ENCODE assay signal across 26 cellular contexts in the genomic region with DNA sequence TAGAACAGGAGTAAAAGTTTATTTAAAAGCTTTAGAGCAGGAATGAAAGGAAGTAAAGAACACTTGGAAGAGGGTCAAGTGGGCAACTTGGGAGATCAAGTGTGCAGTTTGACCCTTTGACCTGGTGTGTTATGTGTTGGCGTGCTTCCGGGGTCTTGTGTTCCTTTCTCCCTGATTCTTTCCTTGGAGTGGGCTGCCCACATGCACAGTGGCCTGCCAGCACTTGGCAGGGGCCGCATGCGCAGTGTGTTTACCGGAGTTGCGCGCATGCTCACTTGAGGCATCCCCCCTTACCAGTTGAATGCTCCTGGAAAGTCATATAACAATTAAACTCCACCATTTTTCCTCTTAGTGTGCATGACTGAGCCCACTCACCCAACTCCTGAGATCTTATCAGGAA.
DNase-seq lines count a peak whose midpoint lies in the region; ATAC-seq, FAIRE-seq and TF ChIP-seq lines count a peak whose summit lies in the region.
"Had no signal": no experiment of that assay in that cellular context is flagged by ENCODE, and none has a peak within 500 bp of the region (broad histone marks: within the 10 kb centered on the region; RNA-seq: fewer than 3 reads in every experiment).

No MANE protein-coding gene starts in this region.

- H3K36me3 ChIP-seq in H1 (ENCODE audit: control insufficient read depth in 2 of 4, insufficient read depth in 4 of 4, low read length in 3 of 4): no peaks in the 10 kb centered on the region
- 0 out of 2 replicates have a peak, but pooled peaks cover 4% of the 10 kb centered on the region for H3K36me3 ChIP-seq in iPS-20b (ENCODE audit: insufficient read depth, low read depth, low read length)
- H3K36me3 ChIP-seq in upper lobe of left lung: no peaks in the 10 kb centered on the region
- H3K36me3 ChIP-seq: BE2C; BLaER1 treated with 17β-estradiol and CSF1 and Interleukin-3, amounts not matched to agents 10 nM and 100 nM had no signal

- peak overlapping the region; percentile 40; the same call in 1 of the 2 replicates for H2BK15ac ChIP-seq in H1 (ENCODE audit: low read length)

- no peak for TF ChIP-seq RAD21 in H1 (IDR thresholded peaks at IDR 0.05 in 1 of 2, conservative IDR thresholded peaks at IDR 0.05 in 1 of 2; ENCODE audit: low read depth in 2 of 2, low read length in 2 of 2)

- no peak for TF ChIP-seq CTCF in H1 (IDR thresholded peaks at IDR 0.05; ENCODE audit: control extremely low read depth in 1 of 3, insufficient read depth in 1 of 3, low read depth in 1 of 3, low read length in 3 of 3)
- no peak for TF ChIP-seq CTCF in nephron progenitor cell (IDR thresholded peaks at IDR 0.05)
- TF ChIP-seq CTCF in upper lobe of left lung (IDR thresholded peaks at IDR 0.05): no peak

- no peak for TF ChIP-seq EP300 in H1 (IDR thresholded peaks at IDR 0.05; ENCODE audit: borderline replicate concordance in 1 of 2, low read depth in 2 of 2, low read length in 2 of 2)
- TF ChIP-seq EP300 in upper lobe of left lung (IDR thresholded peaks at IDR 0.05): no peak

- H3K18ac ChIP-seq in H1 (ENCODE audit: extremely low read depth, low read length): peak overlapping the region; percentile 26

- no peak overlapping the region for H2BK120ac ChIP-seq in H1 (replicated peaks; ENCODE audit: low read depth, low read length)

- H3K79me2 ChIP-seq in H1 (ENCODE audit: control insufficient read depth in 1 of 2, insufficient read depth in 2 of 2, low read length in 2 of 2): no peaks in the 10 kb centered on the region

- peaks cover 12% of the 10 kb centered on the region for H3K4me1 Mint-ChIP-seq in nephron progenitor cell
- H3K4me1 Mint-ChIP-seq: CD14-positive monocyte; CD8-positive, alpha-beta memory T cell had no signal

- no peak overlapping the region for H3K56ac ChIP-seq in H1 (replicated peaks; ENCODE audit: insufficient read length, low read depth, low read length)

- no peaks in the 10 kb centered on the region for H4K20me1 ChIP-seq in H1 (replicated peaks in 1 of 2; ENCODE audit: control insufficient read depth in 1 of 2, insufficient read depth in 2 of 2, low read length in 2 of 2)
- H4K20me1 ChIP-seq: BLaER1 treated with 17β-estradiol and CSF1 and Interleukin-3, amounts not matched to agents 10 nM and 100 nM had no signal

- H3K23ac ChIP-seq in H1 (ENCODE audit: insufficient read length): no peak overlapping the region

- H3K9me3 ChIP-seq in H1 (ENCODE audit: insufficient read depth in 2 of 2, low read depth in 1 of 2, low read length in 1 of 2) (peaks cover 0 to 3% of the 10 kb centered on the region in 2 experiments; a peak in 1 of 4 replicates), iPS-20b (ENCODE audit: insufficient read depth, low read depth, low read length) (no peaks in the 10 kb centered on the region), upper lobe of left lung (no peaks in the 10 kb centered on the region)
- H3K9me3 ChIP-seq: A549; BE2C; BLaER1 treated with 17β-estradiol and CSF1 and Interleukin-3, amounts not matched to agents 10 nM and 100 nM had no signal

- H3K27ac ChIP-seq in H1 (ENCODE audit: low read depth, low read length): no peak overlapping the region
- H3K27ac ChIP-seq in iPS-20b (ENCODE audit: low read length): peak overlapping the region; percentile 93
- H3K27ac ChIP-seq in upper lobe of left lung: no peak overlapping the region
- H3K27ac ChIP-seq: A549; BLaER1 treated with 17β-estradiol and CSF1 and Interleukin-3, amounts not matched to agents 10 nM and 100 nM; GM23248 had no signal

- WGBS in H1 (ENCODE audit: extremely low coverage in 1 of 2, insufficient coverage in 1 of 2, insufficient read length in 1 of 2, insufficient replicate concordance in 2 of 2, low coverage in 1 of 2, low lambda C conversion rate in 2 of 2, missing lambda C conversion rate in 1 of 2), 2 experiments: 92% methylated on average over 7 of the region's 7 CpGs; no CpG with 5 or more reads in 1 of the 2 experiments
- WGBS in upper lobe of left lung, 2 donors: 56 to 81% methylated on average over 7 of the region's 7 CpGs

- H3K27me3 Mint-ChIP-seq in nephron progenitor cell (ENCODE audit: low read depth, poor library complexity): no peaks in the 10 kb centered on the region
- H3K27me3 Mint-ChIP-seq: CD4-positive, alpha-beta T cell had no signal

- DNase-seq in H1 (ENCODE audit: low read depth in 1 of 2, low spot score in 2 of 2) (no peak), nephron progenitor cell (no peak), upper lobe of left lung (peak; percentile 21 to 47), mesenteric fat pad (ENCODE audit: low spot score) (no peak)
- no peak for DNase-seq in effector CD8-positive, alpha-beta T cell (lab: John Stamatoyannopoulos, UW)
- no peak for DNase-seq in activated CD4-positive, CD25-positive, alpha-beta regulatory T cell (lab: John Stamatoyannopoulos, UW)
- DNase-seq: 8988T; ACHN; AML-193; BE2C; CD4-positive, alpha-beta T cell; CD8-positive, alpha-beta memory T cell; DMS 273 treated with DMSO at 0.1 percent for 48 hours; DMS79; EL; GDM1; GM23248; H9 had no signal

- peak overlapping the region; percentile 83; the same call in 1 of the 2 replicates for H2BK20ac ChIP-seq in H1 (ENCODE audit: low read length)

- H3K23me2 ChIP-seq in H1 (ENCODE audit: low read depth, low read length): no peaks in the 10 kb centered on the region; the same call in 1 of the 2 replicates

- FAIRE-seq in H1 (lab: Jason Lieb, UNC): no peak
- FAIRE-seq: A549, D721Med, GM12878, GM19239 had no signal

- CTCF ChIA-PET in H1 (lab: Charles Lee; ENCODE audit: partially characterized antibody): interaction anchor here (0.6 to 2.2 kb wide), 8 partner anchors 10 to 598 kb away, joined by 3 to 15 read pairs (median 5); no protein-coding TSS in a partner anchor

- no peak overlapping the region for H3K14ac ChIP-seq in H1 (ENCODE audit: insufficient read length)

- H3K27me3 ChIP-seq in H1 (replicated peaks in 1 of 4; ENCODE audit: control insufficient read depth in 3 of 4, extremely low read depth in 1 of 4, insufficient read depth in 3 of 4, low read length in 3 of 4): no peaks in the 10 kb centered on the region
- no peaks in the 10 kb centered on the region for H3K27me3 ChIP-seq in iPS-20b (ENCODE audit: insufficient read depth, low read length)
- H3K27me3 ChIP-seq in upper lobe of left lung: no peaks in the 10 kb centered on the region
- H3K27me3 ChIP-seq: BE2C; BLaER1 treated with 17β-estradiol and CSF1 and Interleukin-3, amounts not matched to agents 10 nM and 100 nM had no signal

- peak overlapping the region; percentile 41 for H3K27ac Mint-ChIP-seq in nephron progenitor cell
- H3K27ac Mint-ChIP-seq: CD14-positive monocyte; CD4-positive, alpha-beta T cell; CD8-positive, alpha-beta memory T cell had no signal

- no peak for ATAC-seq in upper lobe of left lung (ENCODE audit: low FRiP score in 2 of 2)
- ATAC-seq: A549, GM12878, HCT116 had no signal

- no peak overlapping the region for H4K91ac ChIP-seq in H1 (replicated peaks; ENCODE audit: insufficient read length, low read length)

- H3K4me3 ChIP-seq in H1 (ENCODE audit: extremely low read depth in 1 of 4, insufficient read depth in 2 of 4, low read depth in 3 of 4, low read length in 4 of 4): no peak overlapping the region
- no peak overlapping the region; the same call in 1 of the 2 replicates for H3K4me3 ChIP-seq in iPS-20b (ENCODE audit: low read length)
- no peak overlapping the region for H3K4me3 ChIP-seq in upper lobe of left lung
- H3K4me3 ChIP-seq: A549; BLaER1 treated with 17β-estradiol and CSF1 and Interleukin-3, amounts not matched to agents 10 nM and 100 nM; GM12878; GM23248 had no signal

- no peak overlapping the region for H2AK5ac ChIP-seq in H1 (ENCODE audit: low read depth, low read length)

- H2BK12ac ChIP-seq in H1 (ENCODE audit: low read depth, low read length): peak overlapping the region; percentile 90

- H3K4me1 ChIP-seq in H1 (replicated peaks in 1 of 4; ENCODE audit: control insufficient read depth in 3 of 4, insufficient read depth in 4 of 4, low read length in 3 of 4) (peaks cover 0 to 10% (median 4%) of the 10 kb centered on the region in 4 experiments; a peak in 5 of 7 replicates), iPS-20b (ENCODE audit: insufficient read depth, low read length) (peaks cover 26% of the 10 kb centered on the region), upper lobe of left lung (peaks cover 0 to 3% (median 0%) of the 10 kb centered on the region in 4 donors)
- H3K4me1 ChIP-seq: A549; BE2C; BLaER1 treated with 17β-estradiol and CSF1 and Interleukin-3, amounts not matched to agents 10 nM and 100 nM had no signal

- POLR2A ChIA-PET in H1 (lab: Charles Lee; ENCODE audit: partially characterized antibody): interaction anchor here (1.1 kb wide), 1 partner anchor 11 kb away, joined by 5 read pairs; no protein-coding TSS in a partner anchor

- no peak overlapping the region for H3K4me2 ChIP-seq in H1 (ENCODE audit: insufficient read depth in 1 of 2, low read depth in 2 of 2, low read length in 2 of 2)
- H3K4me2 ChIP-seq: A549; BLaER1 treated with 17β-estradiol and CSF1 and Interleukin-3, amounts not matched to agents 10 nM and 100 nM had no signal

- H2AFZ ChIP-seq in H1 (ENCODE audit: low read length): no peak overlapping the region
- H2AFZ ChIP-seq: GM23248 had no signal

- no peak overlapping the region for H3K4me3 Mint-ChIP-seq in nephron progenitor cell
- H3K4me3 Mint-ChIP-seq: CD14-positive monocyte; CD4-positive, alpha-beta T cell; CD8-positive, alpha-beta memory T cell; H9 had no signal

- no peaks in the 10 kb centered on the region for H3K79me1 ChIP-seq in H1 (ENCODE audit: low read depth, low read length)

- no peak overlapping the region for H4K5ac ChIP-seq in H1 (ENCODE audit: insufficient read length, low read depth, low read length)

- TF ChIP-seq POLR2A in H1 (IDR thresholded peaks at IDR 0.05; ENCODE audit: control extremely low read depth in 1 of 2, low read depth in 2 of 2, low read length in 2 of 2) (no peak), upper lobe of left lung (IDR thresholded peaks at IDR 0.05) (no peak)

- no peak overlapping the region for H3K9ac ChIP-seq in H1 (replicated peaks in 1 of 4; ENCODE audit: extremely low read depth in 1 of 4, low read depth in 3 of 4, low read length in 3 of 4)
- H3K9ac ChIP-seq in iPS-20b (ENCODE audit: low read depth, low read length): no peak overlapping the region
- H3K9ac ChIP-seq: BLaER1 treated with 17β-estradiol and CSF1 and Interleukin-3, amounts not matched to agents 10 nM and 100 nM; GM23248 had no signal

- H2BK5ac ChIP-seq in H1 (ENCODE audit: low read depth, low read length): peak overlapping the region; percentile 8; the same call in 1 of the 2 replicates

- peaks cover 23% of the 10 kb centered on the region for H3K36me3 Mint-ChIP-seq in nephron progenitor cell (ENCODE audit: low read depth)
- H3K36me3 Mint-ChIP-seq: CD14-positive monocyte had no signal

- no peaks in the 10 kb centered on the region for H3K9me3 Mint-ChIP-seq in nephron progenitor cell
- H3K9me3 Mint-ChIP-seq: CD4-positive, alpha-beta T cell; CD8-positive, alpha-beta memory T cell; H9 had no signal

- H3K4ac ChIP-seq in H1 (replicated peaks; ENCODE audit: insufficient read length, low read depth, low read length): no peak overlapping the region

- no peak overlapping the region for H4K8ac ChIP-seq in H1 (ENCODE audit: extremely low read depth, insufficient read depth, low read length)

TF ChIP-seq in H1, 55 proteins besides CTCF, POLR2A, EP300 and RAD21 (continues in another document):
- TF ChIP-seq GTF2F1 (IDR thresholded peaks at IDR 0.05; ENCODE audit: borderline replicate concordance, low read depth, low read length): no peak

Comparison
In these comparisons a context has a peak if more than half of its experiments do, and no peak if none do; other contexts are left out.
1. DNase-seq: peak in upper lobe of left lung (2 of 2); none in H1 (0 of 2), nephron progenitor cell (single experiment), mesenteric fat pad (single experiment), effector CD8-positive, alpha-beta T cell (single experiment) and activated CD4-positive, CD25-positive, alpha-beta regulatory T cell (0 of 4).